10 cellular contexts compared by ENCODE assay signal in the genomic region with DNA sequence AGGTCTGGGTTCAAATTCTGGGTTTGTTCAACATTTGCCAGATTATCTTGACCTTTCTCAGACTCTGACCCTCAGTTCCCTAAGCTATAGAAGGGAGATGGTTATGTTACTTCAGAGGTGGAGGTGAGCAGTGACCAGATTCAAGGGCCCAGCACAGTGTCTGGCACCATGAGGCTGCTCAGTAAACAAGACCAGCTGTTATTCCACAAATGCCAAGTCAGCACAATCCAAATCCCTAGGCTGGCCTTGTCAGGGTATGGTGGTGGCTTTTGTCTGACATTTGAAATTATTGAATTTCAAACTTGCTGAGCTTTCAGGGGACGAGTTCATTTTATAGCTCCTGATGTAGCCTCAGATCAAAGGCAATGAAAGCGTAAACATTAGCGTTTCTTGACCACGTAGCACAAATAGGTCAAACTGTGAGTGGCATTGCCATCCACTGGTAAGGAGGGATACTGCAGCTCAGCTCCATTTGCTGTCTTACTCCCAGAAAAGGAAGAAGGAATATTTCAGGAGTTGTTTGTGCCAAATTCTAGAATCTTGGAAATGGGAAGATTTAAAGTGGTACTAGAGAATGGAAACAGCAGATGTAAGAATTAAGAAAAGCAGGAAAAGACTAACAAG.
DNase-seq lines count a peak whose midpoint lies in the region; ATAC-seq, FAIRE-seq and TF ChIP-seq lines count a peak whose summit lies in the region.
"Had no signal": no experiment of that assay in that cellular context is flagged by ENCODE, and none has a peak within 500 bp of the region (broad histone marks: within the 10 kb centered on the region; RNA-seq: fewer than 3 reads in every experiment).

No MANE protein-coding gene starts in this region.

- FAIRE-seq in urothelium cell line (lab: Jason Lieb, UNC) = peak; percentile 58
- FAIRE-seq: G401.6 had no signal

- TF ChIP-seq EP300 in gastroesophageal sphincter (IDR thresholded peaks at IDR 0.05) = no peak

- intact Hi-C loops in left ventricle myocardium inferior (cut with micrococcal nuclease) = loop anchor here (10.0 kb wide), 1 partner anchor 216 kb away; no protein-coding TSS in a partner anchor
- intact Hi-C loops in left ventricle myocardium superior (cut with micrococcal nuclease) = loop anchor here (10.0 kb wide), 1 partner anchor 216 kb away; no protein-coding TSS in a partner anchor

- H3K4me3 ChIP-seq in left ventricle myocardium inferior (no peak overlapping the region), gastroesophageal sphincter (no peak overlapping the region)

- H3K27ac ChIP-seq in left ventricle myocardium inferior (replicated peaks) (no peak overlapping the region), gastroesophageal sphincter (no peak overlapping the region)

- H3K9me3 ChIP-seq in left ventricle myocardium inferior (replicated peaks) (no peaks in the 10 kb centered on the region), gastroesophageal sphincter (no peaks in the 10 kb centered on the region)

- 50 to 69% methylated on average over 3 to 4 of the region's 4 CpGs for WGBS in gastroesophageal sphincter (ENCODE audit: low coverage in 1 of 2), 2 donors

- DNase-seq in left ventricle myocardium inferior (no peak), left ventricle myocardium superior (no peak), SK-MEL-5 (ENCODE audit: low read depth, low spot score) (peak; percentile 64), urothelium cell line (ENCODE audit: low spot score) (peak; percentile 61), mucosa of gallbladder (ENCODE audit: low spot score) (no peak)
- DNase-seq in activated CD4-positive, alpha-beta T cell treated with anti-CD3 and anti-CD28 coated beads, Interleukin-2, amount 50 U/mL, for 4 hours = no peak
- DNase-seq: central memory CD4-positive, alpha-beta T cell had no signal

- in situ Hi-C loops in SK-MEL-5 (cut with HindIII; ENCODE audit: low pct_unique_long_range_greater_than_20kb, low sequenced_read_pairs) = no loop called here

- H3K4me1 ChIP-seq in left ventricle myocardium inferior (peaks cover 4% of the 10 kb centered on the region), gastroesophageal sphincter (peaks cover 0 to 8% (median 0%) of the 10 kb centered on the region in 3 donors)

- H3K36me3 ChIP-seq in left ventricle myocardium inferior (no peaks in the 10 kb centered on the region), gastroesophageal sphincter (peaks cover 0 to 5% of the 10 kb centered on the region in 2 donors)

- no peak for ATAC-seq in left ventricle myocardium superior
- ATAC-seq in gastroesophageal sphincter = no peak
- no peak for ATAC-seq in HG02852 (IDR thresholded peaks at IDR 0.05; ENCODE audit: unreplicated experiment)

- no peaks in the 10 kb centered on the region for H3K27me3 ChIP-seq in left ventricle myocardium inferior (ENCODE audit: low read depth)
- no peaks in the 10 kb centered on the region for H3K27me3 ChIP-seq in gastroesophageal sphincter

- TF ChIP-seq CTCF in left ventricle myocardium inferior (IDR thresholded peaks at IDR 0.05; ENCODE audit: borderline replicate concordance) (peak; percentile 56), gastroesophageal sphincter (IDR thresholded peaks at IDR 0.05) (peak in 3 of 4 experiments; percentile 27 to 52 (median 33))

- no peak for TF ChIP-seq POLR2A in gastroesophageal sphincter (IDR thresholded peaks at IDR 0.05)

Comparison
In these comparisons a context has a peak if more than half of its experiments do, and no peak if none do; other contexts are left out.
1. DNase-seq: peak in SK-MEL-5 (single experiment) and urothelium cell line (single experiment); none in left ventricle myocardium inferior (single experiment), left ventricle myocardium superior (single experiment), activated CD4-positive, alpha-beta T cell treated with anti-CD3 and anti-CD28 coated beads, Interleukin-2, amount 50 U/mL, for 4 hours (0 of 2) and mucosa of gallbladder (single experiment).